Comparison of ENCODE assay signal across 11 cellular contexts in genomic region chr9:137305788-137306545, GRCh38. TPM values are rescaled to one million over a fixed set of nuclear protein-coding genes. Genes with fewer than 3 reads are reported as not detected.
DNase-seq lines count a peak whose midpoint lies in the region; ATAC-seq and TF ChIP-seq lines count a peak whose summit lies in the region.
"Had no signal": no experiment of that assay in that cellular context is flagged by ENCODE, and none has a peak within 500 bp of the region (broad histone marks: within the 10 kb centered on the region; RNA-seq: fewer than 3 reads in every experiment).

No MANE protein-coding gene starts in this region.

- no peak for TF ChIP-seq EP300 in esophagus muscularis mucosa (IDR thresholded peaks at IDR 0.05)

- ATAC-seq in CD8-positive, alpha-beta T cell = no peak
- ATAC-seq in GM21390 (IDR thresholded peaks at IDR 0.05; ENCODE audit: unreplicated experiment) = no peak

- H3K4me1 Mint-ChIP-seq in CD8-positive, alpha-beta T cell (ENCODE audit: low read depth) = peaks cover 9% of the 10 kb centered on the region
- peaks cover 9% of the 10 kb centered on the region for H3K4me1 Mint-ChIP-seq in osteocyte (ENCODE audit: unreplicated experiment)

- no peak overlapping the region for H3K27ac ChIP-seq in CD8-positive, alpha-beta T cell (ENCODE audit: low read depth, low read length)
- H3K27ac ChIP-seq in SJCRH30 = peak overlapping the region; percentile 80
- peak overlapping the region; percentile 56 to 81 (median 66) for H3K27ac ChIP-seq in esophagus muscularis mucosa (replicated peaks in 1 of 4)
- peak overlapping the region; percentile 60 for H3K27ac ChIP-seq in parathyroid adenoma

- no peak overlapping the region for H3K4me3 ChIP-seq in CD8-positive, alpha-beta T cell (ENCODE audit: low read depth, low read length)
- H3K4me3 ChIP-seq in SJCRH30 = peak overlapping the region; percentile 51
- peak overlapping the region; percentile 34 to 44 (median 37) for H3K4me3 ChIP-seq in esophagus muscularis mucosa
- no peak overlapping the region for H3K4me3 ChIP-seq in parathyroid adenoma (ENCODE audit: low read depth, low read length)

- WGBS in esophagus muscularis mucosa = 26% methylated on average over 12 of the region's 22 CpGs

- H3K36me3 ChIP-seq in CD8-positive, alpha-beta T cell (ENCODE audit: insufficient read depth, low read length) = no peaks in the 10 kb centered on the region
- H3K36me3 ChIP-seq in SJCRH30 (no peaks in the 10 kb centered on the region), esophagus muscularis mucosa (no peaks in the 10 kb centered on the region), parathyroid adenoma (ENCODE audit: control insufficient read depth, insufficient read depth, low read length) (no peaks in the 10 kb centered on the region)

- no peaks in the 10 kb centered on the region for H3K36me3 Mint-ChIP-seq in CD8-positive, alpha-beta T cell
- H3K36me3 Mint-ChIP-seq in osteocyte (ENCODE audit: unreplicated experiment) = no peaks in the 10 kb centered on the region

- H3K4me1 ChIP-seq in CD8-positive, alpha-beta T cell (ENCODE audit: insufficient read depth, low read length) = peaks cover 35% of the 10 kb centered on the region
- H3K4me1 ChIP-seq in SJCRH30 = peaks cover 23% of the 10 kb centered on the region
- peaks cover 53 to 65% (median 63%) of the 10 kb centered on the region in 4 donors for H3K4me1 ChIP-seq in esophagus muscularis mucosa
- no peaks in the 10 kb centered on the region for H3K4me1 ChIP-seq in parathyroid adenoma

- intact Hi-C loops in CD8-positive, alpha-beta T cell (cut with DNase I, micrococcal nuclease) = no loop called here
- intact Hi-C loops in esophagus muscularis mucosa (cut with DNase I) = no loop called here

- TF ChIP-seq CTCF in CD8-positive, alpha-beta T cell (IDR thresholded peaks at IDR 0.05) = no peak
- TF ChIP-seq CTCF in esophagus muscularis mucosa (IDR thresholded peaks at IDR 0.05) (no peak), parathyroid adenoma (IDR thresholded peaks at IDR 0.05) (no peak), osteocyte (IDR thresholded peaks at IDR 0.05) (no peak)

- H3K9ac ChIP-seq in parathyroid adenoma = no peak overlapping the region

- CTCF ChIA-PET in CD8-positive, alpha-beta T cell (lab: Charles Lee) = interaction anchor here (1.1 kb wide), 1 partner anchor 118 kb away, joined by 3 read pairs; no protein-coding TSS in a partner anchor

- no peaks in the 10 kb centered on the region for H3K9me3 ChIP-seq in CD8-positive, alpha-beta T cell (ENCODE audit: low read length)
- no peaks in the 10 kb centered on the region for H3K9me3 ChIP-seq in SJCRH30 (replicated peaks)
- H3K9me3 ChIP-seq in esophagus muscularis mucosa = no peaks in the 10 kb centered on the region
- H3K9me3 ChIP-seq in parathyroid adenoma (ENCODE audit: control insufficient read depth, low read length) = no peaks in the 10 kb centered on the region

- H3K27me3 Mint-ChIP-seq in CD8-positive, alpha-beta T cell (ENCODE audit: low read depth) = no peaks in the 10 kb centered on the region
- no peaks in the 10 kb centered on the region for H3K27me3 Mint-ChIP-seq in osteocyte (ENCODE audit: unreplicated experiment)

- no peak for TF ChIP-seq POLR2A in esophagus muscularis mucosa (IDR thresholded peaks at IDR 0.05; ENCODE audit: low read depth)

- H3K27me3 ChIP-seq in CD8-positive, alpha-beta T cell (ENCODE audit: insufficient read depth, low read length) = no peaks in the 10 kb centered on the region
- H3K27me3 ChIP-seq in SJCRH30 = peaks cover 4% of the 10 kb centered on the region; the same call in 1 of the 2 replicates
- peaks cover 0 to 84% (median 13%) of the 10 kb centered on the region in 4 donors for H3K27me3 ChIP-seq in esophagus muscularis mucosa
- no peaks in the 10 kb centered on the region for H3K27me3 ChIP-seq in parathyroid adenoma (ENCODE audit: control insufficient read depth, insufficient read depth, low read length)

- DNase-seq in CD8-positive, alpha-beta T cell = peak in 1 of 7 experiments; percentile 13
- DNase-seq in SJCRH30 (peak; percentile 31 to 36), esophagus muscularis mucosa (ENCODE audit: extremely low spot score) (no peak), MV-4-11 (lab: John Stamatoyannopoulos, UW) (no peak), NK-92 (lab: John Stamatoyannopoulos, UW; ENCODE audit: unreplicated experiment) (no peak), osteocyte (ENCODE audit: extremely low spot score, unreplicated experiment) (no peak)
- DNase-seq: NCI-H1694 treated with DMSO at 0.1 percent for 48 hours had no signal

- H3K4me2 ChIP-seq in parathyroid adenoma (ENCODE audit: low read length) = peak overlapping the region; percentile 69

- POLR2A ChIA-PET in CD8-positive, alpha-beta T cell (lab: Charles Lee) = no interaction called here

- H3K9me3 Mint-ChIP-seq in CD8-positive, alpha-beta T cell = no peaks in the 10 kb centered on the region
- H3K9me3 Mint-ChIP-seq in osteocyte (ENCODE audit: unreplicated experiment) = no peaks in the 10 kb centered on the region

- no peaks in the 10 kb centered on the region for H3K79me2 ChIP-seq in parathyroid adenoma

- H3K27ac Mint-ChIP-seq in CD8-positive, alpha-beta T cell = no peak overlapping the region
- no peak overlapping the region for H3K27ac Mint-ChIP-seq in osteocyte (ENCODE audit: unreplicated experiment)

- H3K4me3 Mint-ChIP-seq in CD8-positive, alpha-beta T cell = peak overlapping the region; percentile 39
- H3K4me3 Mint-ChIP-seq in osteocyte (ENCODE audit: unreplicated experiment) = no peak overlapping the region

- no peak overlapping the region for H2AFZ ChIP-seq in parathyroid adenoma

RNA-seq across cellular contexts. Expression of gene NRARP, which starts 3.9 kb away (rescaled TPM):
- 1 to 10 TPM in 1 of 2 experiments, under 1 TPM in 1; 1.00 to 1.5 TPM for total RNA-seq in CD8-positive, alpha-beta T cell
- total RNA-seq in SJCRH30 (2014; rRNA removed; shearing (Covaris generic)) = 0.89 and 1.0 TPM in 2 replicates
- total RNA-seq in esophagus muscularis mucosa = 10 to 100 TPM in 1 of 4 donors, 1 to 10 TPM in 3; 2.9 to 10.3 (median 7.2) TPM
- 1.8 and 2.1 TPM in 2 replicates for total RNA-seq in osteocyte

RNA-seq across cellular contexts. Expression of gene TOR4A, which starts 28.4 kb away (rescaled TPM):
- under 1 TPM; 0.22 to 0.42 TPM for total RNA-seq in CD8-positive, alpha-beta T cell
- total RNA-seq in SJCRH30 (2014; rRNA removed; shearing (Covaris generic)) = 4.0 and 4.4 TPM in 2 replicates
- total RNA-seq in esophagus muscularis mucosa (1 to 10 TPM; 5.0 to 9.2 (median 7.3) TPM), osteocyte (1.2 and 1.9 TPM in 2 replicates)

RNA-seq across cellular contexts. Expression of gene NELFB, which starts 50.8 kb away (rescaled TPM):
- total RNA-seq in CD8-positive, alpha-beta T cell = 10 to 100 TPM; 17.1 to 17.6 TPM
- 65.5 and 66.8 TPM in 2 replicates for total RNA-seq in SJCRH30 (2014; rRNA removed; shearing (Covaris generic))
- total RNA-seq in esophagus muscularis mucosa = 10 to 100 TPM; 26.6 to 73.2 (median 48.8) TPM
- total RNA-seq in osteocyte = 54.1 and 57.6 TPM in 2 replicates

RNA-seq across cellular contexts. Expression of gene STPG3, which starts 54.9 kb away (rescaled TPM):
- under 1 TPM in 1 of 2 experiments, not detected in 1; 0.30 TPM for total RNA-seq in CD8-positive, alpha-beta T cell
- total RNA-seq in SJCRH30 (2014; rRNA removed; shearing (Covaris generic)) = not detected in 2 replicates
- total RNA-seq in esophagus muscularis mucosa (not detected), osteocyte (0.50 and 0.78 TPM in 2 replicates)
- total RNA-seq: cerebellum, renal cortical epithelial cell had no signal

Comparison
In these comparisons a context has a peak if more than half of its experiments do, and no peak if none do; other contexts are left out.
1. DNase-seq: peak in SJCRH30 (2 of 2); none in esophagus muscularis mucosa (single experiment), MV-4-11 (single experiment), NK-92 (single experiment) and osteocyte (single experiment).
2. H3K4me3 ChIP-seq: peak in SJCRH30 (single experiment) and esophagus muscularis mucosa (4 of 4); none in CD8-positive, alpha-beta T cell (single experiment) and parathyroid adenoma (single experiment).